1 cellular context compared by ENCODE assay signal in genomic region chrX:150548251-150548650, GRCh38.
TF ChIP-seq lines count a peak whose summit lies in the region.

No MANE protein-coding gene starts in this region.

TF ChIP-seq in HepG2, 621 proteins besides CTCF, POLR2A, EP300 and RAD21 (continued from another document):
- TF ChIP-seq TERF1 (CRISPR knock-in tag; IDR thresholded peaks at IDR 0.05), result no peak
